8 cellular contexts compared by ENCODE assay signal in genomic region chr17:45312477-45313418, GRCh38. TPM values are rescaled to one million over a fixed set of nuclear protein-coding genes. Genes with fewer than 3 reads are reported as not detected.
A peak's percentile ranks its signal among the peaks of the same experiment; 100 is the strongest.
DNase-seq lines count a peak whose midpoint lies in the region; ATAC-seq and TF ChIP-seq lines count a peak whose summit lies in the region.

No MANE protein-coding gene starts in this region.

- no peak for DNase-seq in heart right ventricle
- DNase-seq in Right ventricle myocardium inferior (ENCODE audit: missing footprints) = no peak
- peak; percentile 21 for DNase-seq in activated naive CD4-positive, alpha-beta T cell treated with anti-CD3 and anti-CD28 coated beads, Interleukin-2, amount 50 U/mL, for 16 hours
- no peak for DNase-seq in left lung
- DNase-seq in tibial nerve (ENCODE audit: low spot score in 2 of 2) = no peak

- 29 to 36% methylated on average over 8 of the region's 8 CpGs for WGBS in heart right ventricle, 2 donors
- WGBS in tibial nerve, 2 donors = 34 to 37% methylated on average over 8 of the region's 8 CpGs

- H3K4me1 ChIP-seq in heart right ventricle = peaks cover 29 to 88% (median 83%) of the 10 kb centered on the region in 9 donors
- H3K4me1 ChIP-seq in left lung = peaks cover 50 to 89% of the 10 kb centered on the region in 2 donors
- peaks cover 2 to 88% (median 70%) of the 10 kb centered on the region in 4 donors for H3K4me1 ChIP-seq in tibial nerve

- H3K36me3 ChIP-seq in heart right ventricle (peaks cover 0 to 33% (median 0%) of the 10 kb centered on the region in 9 donors), left lung (peaks cover 0 to 6% of the 10 kb centered on the region in 2 donors), tibial nerve (no peaks in the 10 kb centered on the region)

- no peak for ATAC-seq in heart right ventricle
- no peak for ATAC-seq in Right ventricle myocardium inferior
- no peak for ATAC-seq in left lung
- no peak for ATAC-seq in HG03565 (IDR thresholded peaks at IDR 0.05; ENCODE audit: unreplicated experiment)
- ATAC-seq in GM18873 (IDR thresholded peaks at IDR 0.05; ENCODE audit: low FRiP score, unreplicated experiment) = no peak
- ATAC-seq in GM21717 (IDR thresholded peaks at IDR 0.05; ENCODE audit: unreplicated experiment) = no peak

- TF ChIP-seq EP300 in tibial nerve (IDR thresholded peaks at IDR 0.05) = no peak

- no peak for TF ChIP-seq POLR2A in tibial nerve (IDR thresholded peaks at IDR 0.05)

- H3K4me3 ChIP-seq in heart right ventricle (peak overlapping the region in 8 of 10 donors; percentile 3 to 41 (median 16)), left lung (no peak overlapping the region), tibial nerve (peak overlapping the region in 1 of 4 donors; percentile 21)

- intact Hi-C loops in heart right ventricle (cut with DNase I) = loop anchor here in 7 of 10 donors (2.0 to 10.0 kb wide), 6 partner anchors 35 to 168 kb away; partner anchors contain the start of genes FMNL1 (in 1 of the 7) and HEXIM1 (in 1 of the 7)
- intact Hi-C loops in Right ventricle myocardium inferior (cut with DNase I) = loop anchor here (10.0 kb wide), 1 partner anchor 168 kb away; the partner anchor contains the start of gene HEXIM1
- intact Hi-C loops in left lung (cut with DNase I) = no loop called here

- TF ChIP-seq CTCF in heart right ventricle (IDR thresholded peaks at IDR 0.05) (no peak), left lung (IDR thresholded peaks at IDR 0.05) (no peak), tibial nerve (IDR thresholded peaks at IDR 0.05) (no peak)

- H3K27me3 ChIP-seq in heart right ventricle = no peaks in the 10 kb centered on the region
- H3K27me3 ChIP-seq in left lung = no peaks in the 10 kb centered on the region
- H3K27me3 ChIP-seq in tibial nerve = no peaks in the 10 kb centered on the region

- H3K9me3 ChIP-seq in heart right ventricle = no peaks in the 10 kb centered on the region
- H3K9me3 ChIP-seq in left lung = no peaks in the 10 kb centered on the region
- no peaks in the 10 kb centered on the region for H3K9me3 ChIP-seq in tibial nerve

- H3K27ac ChIP-seq in heart right ventricle = peak overlapping the region; percentile 70 to 98 (median 96)
- peak overlapping the region; percentile 76 to 88 for H3K27ac ChIP-seq in left lung
- peak overlapping the region in 3 of 4 donors; percentile 96 to 98 (median 97) for H3K27ac ChIP-seq in tibial nerve

RNA-seq across cellular contexts. Expression of gene MAP3K14, which starts 4.1 kb away (rescaled TPM):
- total RNA-seq in heart right ventricle = 10 to 100 TPM in 9 of 10 donors, 1 to 10 TPM in 1; 6.7 to 24.1 (median 12.6) TPM
- 10 to 100 TPM in 1 of 2 donors, 1 to 10 TPM in 1; 7.9 to 15.9 TPM for polyA plus RNA-seq in heart right ventricle
- 14.4 TPM for total RNA-seq in Right ventricle myocardium inferior
- total RNA-seq in left lung = 10 to 100 TPM; 11.3 to 13.1 TPM
- 10 to 100 TPM in 3 of 4 donors, 1 to 10 TPM in 1; 9.6 to 15.6 (median 13.3) TPM for total RNA-seq in tibial nerve

RNA-seq across cellular contexts. Expression of gene SPATA32, which starts 50.9 kb away (rescaled TPM):
- total RNA-seq in heart right ventricle (under 1 TPM in 2 of 10 donors, not detected in 8; 0.13 to 0.16 TPM), Right ventricle myocardium inferior (not detected), left lung (not detected), tibial nerve (not detected)
- not detected for polyA plus RNA-seq in heart right ventricle

Comparison
In these comparisons a context has a peak if more than half of its experiments do, and no peak if none do; other contexts are left out.
1. H3K4me3 ChIP-seq: peak in heart right ventricle (8 of 10); none in left lung (0 of 2).
2. intact Hi-C loops: an anchor here in heart right ventricle (2.0 to 10.0 kb wide) and Right ventricle myocardium inferior (10.0 kb wide); none called in left lung.
3. Peak in every context shown above with its lines, with median percentiles within 50 percentile points of each other: H3K27ac ChIP-seq.